19 cellular contexts compared by ENCODE assay signal in the genomic region with DNA sequence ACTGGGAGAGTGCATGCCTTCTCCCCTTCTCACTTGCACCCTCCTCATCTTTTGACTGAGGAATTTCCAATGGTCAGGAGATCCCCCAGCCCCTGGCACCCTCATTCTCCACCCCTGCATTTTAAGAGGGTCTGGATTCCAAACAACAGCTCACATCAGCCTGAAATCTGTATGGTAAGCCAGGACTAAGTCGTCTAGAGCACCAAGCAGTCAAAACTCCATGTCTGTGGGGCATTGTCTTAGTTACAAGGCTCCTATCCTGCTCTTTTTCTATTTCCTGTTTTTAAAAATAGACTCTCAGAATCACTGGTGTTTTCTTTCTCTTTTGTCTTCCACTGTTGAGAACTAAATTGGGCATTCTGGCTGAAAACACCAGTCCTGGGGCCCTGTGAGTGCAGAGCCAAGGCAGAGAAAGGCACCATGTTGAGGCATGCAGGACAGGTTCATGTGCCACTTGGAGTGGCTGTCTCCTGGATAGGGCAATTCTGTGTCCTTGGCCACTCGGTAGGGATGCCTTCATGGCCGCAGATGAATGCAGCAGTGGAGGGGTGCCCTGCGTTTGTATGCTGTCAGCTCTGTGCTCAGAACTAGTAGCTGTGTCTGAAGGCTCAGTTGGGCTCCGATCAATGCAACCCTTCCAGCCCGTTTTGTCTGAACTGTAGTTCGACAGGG.
DNase-seq lines count a peak whose midpoint lies in the region; ATAC-seq, FAIRE-seq and TF ChIP-seq lines count a peak whose summit lies in the region.
"Had no signal": no experiment of that assay in that cellular context is flagged by ENCODE, and none has a peak within 500 bp of the region (broad histone marks: within the 10 kb centered on the region; RNA-seq: fewer than 3 reads in every experiment).

No MANE protein-coding gene starts in this region.

- peak overlapping the region; percentile 85 for H2BK12ac ChIP-seq in H1 (ENCODE audit: low read depth, low read length)

- no peak overlapping the region; the same call in 1 of the 2 replicates for H2BK5ac ChIP-seq in H1 (ENCODE audit: low read depth, low read length)

- H3K79me1 ChIP-seq in H1 (ENCODE audit: low read depth, low read length): no peaks in the 10 kb centered on the region

- no peak for TF ChIP-seq POLR2A in H1 (IDR thresholded peaks at IDR 0.05; ENCODE audit: control extremely low read depth in 1 of 2, low read depth in 2 of 2, low read length in 2 of 2)

- H4K20me1 ChIP-seq in BLaER1: no peaks in the 10 kb centered on the region
- no peaks in the 10 kb centered on the region for H4K20me1 ChIP-seq in KMS-11 (ENCODE audit: insufficient read depth)
- no peaks in the 10 kb centered on the region for H4K20me1 ChIP-seq in H1 (replicated peaks in 1 of 2; ENCODE audit: control insufficient read depth in 1 of 2, insufficient read depth in 2 of 2, low read length in 2 of 2)

- H2BK20ac ChIP-seq in H1 (ENCODE audit: low read length): peak overlapping the region; percentile 23; the same call in 1 of the 2 replicates

- H3K23me2 ChIP-seq in H1 (ENCODE audit: low read depth, low read length): no peaks in the 10 kb centered on the region

- no peak overlapping the region for H2BK120ac ChIP-seq in H1 (replicated peaks; ENCODE audit: low read depth, low read length)

- no peak for TF ChIP-seq RAD21 in H1 (IDR thresholded peaks at IDR 0.05 in 1 of 2, conservative IDR thresholded peaks at IDR 0.05 in 1 of 2; ENCODE audit: low read depth in 2 of 2, low read length in 2 of 2)

- H3K79me2 ChIP-seq in KMS-11 (ENCODE audit: insufficient read depth, low read depth) (no peaks in the 10 kb centered on the region), H1 (ENCODE audit: control insufficient read depth in 1 of 2, insufficient read depth in 2 of 2, low read length in 2 of 2) (no peaks in the 10 kb centered on the region)

- H3K56ac ChIP-seq in H1 (replicated peaks; ENCODE audit: insufficient read length, low read depth, low read length): no peak overlapping the region

- H3K4me1 Mint-ChIP-seq in CD14-positive monocyte: peaks cover 4% of the 10 kb centered on the region

- H3K23ac ChIP-seq in H1 (ENCODE audit: insufficient read length): no peak overlapping the region

- FAIRE-seq in H1 (lab: Jason Lieb, UNC): no peak
- FAIRE-seq: D721Med, GM19239 had no signal

- H3K4me3 ChIP-seq in BLaER1 (no peak overlapping the region), KMS-11 (IDR thresholded peaks at IDR 0.05; ENCODE audit: insufficient read depth, low read depth, low read length) (no peak overlapping the region), H1 (ENCODE audit: extremely low read depth in 1 of 4, insufficient read depth in 2 of 4, low read depth in 3 of 4, low read length in 4 of 4) (no peak overlapping the region)
- H3K4me3 ChIP-seq: SK-N-MC had no signal

- no peaks in the 10 kb centered on the region for H3K36me3 Mint-ChIP-seq in CD14-positive monocyte

- POLR2A ChIA-PET in H1 (lab: Charles Lee; ENCODE audit: partially characterized antibody): no interaction called here

- no peak overlapping the region for H3K4ac ChIP-seq in H1 (replicated peaks; ENCODE audit: insufficient read length, low read depth, low read length)

- no peak overlapping the region for H3K4me3 Mint-ChIP-seq in CD14-positive monocyte

- TF ChIP-seq EP300 in H1 (IDR thresholded peaks at IDR 0.05; ENCODE audit: borderline replicate concordance in 1 of 2, low read depth in 2 of 2, low read length in 2 of 2): no peak

- H3K27ac Mint-ChIP-seq in CD14-positive monocyte: no peak overlapping the region

- no peak for TF ChIP-seq CTCF in KMS-11 (conservative IDR thresholded peaks at IDR 0.05; ENCODE audit: low read depth, low read length)
- TF ChIP-seq CTCF in H1 (IDR thresholded peaks at IDR 0.05; ENCODE audit: control extremely low read depth in 1 of 3, insufficient read depth in 1 of 3, low read depth in 1 of 3, low read length in 3 of 3): no peak
- no peak for TF ChIP-seq CTCF in CD14-positive monocyte (IDR thresholded peaks at IDR 0.05)

- 83% methylated on average over 7 of the region's 7 CpGs; no CpG with 5 or more reads in 1 of the 2 experiments for WGBS in H1 (ENCODE audit: extremely low coverage in 1 of 2, insufficient coverage in 1 of 2, insufficient read length in 1 of 2, insufficient replicate concordance in 2 of 2, low coverage in 1 of 2, low lambda C conversion rate in 2 of 2, missing lambda C conversion rate in 1 of 2), 2 experiments

- no peak overlapping the region; the same call in none of the 2 replicates for H2BK15ac ChIP-seq in H1 (ENCODE audit: low read length)

- H3K9me3 ChIP-seq in BLaER1 (no peaks in the 10 kb centered on the region), H1 (ENCODE audit: insufficient read depth in 2 of 2, low read depth in 1 of 2, low read length in 1 of 2) (no peaks in the 10 kb centered on the region)

- no peaks in the 10 kb centered on the region for H3K36me3 ChIP-seq in BLaER1
- no peaks in the 10 kb centered on the region for H3K36me3 ChIP-seq in KMS-11 (ENCODE audit: insufficient read depth)
- H3K36me3 ChIP-seq in H1 (ENCODE audit: control insufficient read depth in 2 of 4, insufficient read depth in 4 of 4, low read length in 3 of 4): no peaks in the 10 kb centered on the region

- H3K27ac ChIP-seq in BLaER1 (peak overlapping the region; percentile 47; the same call in 1 of the 2 replicates), KMS-11 (no peak overlapping the region), H1 (ENCODE audit: low read depth, low read length) (no peak overlapping the region)
- H3K27ac ChIP-seq: SK-N-MC had no signal

- H3K9ac ChIP-seq in BLaER1 (no peak overlapping the region), KMS-11 (no peak overlapping the region), H1 (replicated peaks in 1 of 4; ENCODE audit: extremely low read depth in 1 of 4, low read depth in 3 of 4, low read length in 3 of 4) (no peak overlapping the region)

- CTCF ChIA-PET in H1 (lab: Charles Lee; ENCODE audit: partially characterized antibody): no interaction called here

- peak overlapping the region; percentile 1; the same call in 1 of the 2 replicates for H2AFZ ChIP-seq in KMS-11 (ENCODE audit: low read depth)
- no peak overlapping the region for H2AFZ ChIP-seq in H1 (ENCODE audit: low read length)

- intact Hi-C loops in CD14-positive monocyte (cut with micrococcal nuclease) (no loop called here), Right ventricle myocardium inferior (cut with DNase I) (no loop called here)

- H4K8ac ChIP-seq in H1 (ENCODE audit: extremely low read depth, insufficient read depth, low read length): no peak overlapping the region

- H2AK5ac ChIP-seq in H1 (ENCODE audit: low read depth, low read length): no peak overlapping the region; the same call in 1 of the 2 replicates

- peaks cover 0 to 2% (median 0%) of the 10 kb centered on the region in 3 donors for H3K27me3 Mint-ChIP-seq in CD14-positive monocyte (ENCODE audit: low read depth in 3 of 3)

- peak overlapping the region; percentile 22 for H4K91ac ChIP-seq in H1 (replicated peaks; ENCODE audit: insufficient read length, low read length)

- H3K4me2 ChIP-seq in BLaER1 (peak overlapping the region; percentile 58), KMS-11 (no peak overlapping the region), H1 (ENCODE audit: insufficient read depth in 1 of 2, low read depth in 2 of 2, low read length in 2 of 2) (no peak overlapping the region)

- ATAC-seq in GM18502 (IDR thresholded peaks at IDR 0.05; ENCODE audit: poor library complexity, unreplicated experiment): peak; percentile 45
- ATAC-seq in Right ventricle myocardium inferior: no peak

- no peak for DNase-seq in H1 (ENCODE audit: low read depth in 1 of 2, low spot score in 2 of 2)
- no peak for DNase-seq in CD14-positive monocyte (ENCODE audit: low spot score)
- no peak for DNase-seq in stimulated activated CD8-positive, alpha-beta memory T cell treated with anti-CD3 and anti-CD28 coated beads, Interleukin-4, amount 100 ng/mL, for 48 hours
- DNase-seq in NAMALWA (ENCODE audit: low spot score): no peak
- DNase-seq in Right ventricle myocardium inferior (ENCODE audit: missing footprints): no peak
- DNase-seq: C1 segment of cervical spinal cord, DMS79, GOT3, NCI-H1436, NCI-H1930, NCI-H226, NCI-H524 treated with DMSO at 0.1 percent for 48 hours, SHP77 had no signal

- peaks cover 0 to 1% (median 0%) of the 10 kb centered on the region in 7 donors for H3K9me3 Mint-ChIP-seq in CD14-positive monocyte

- H3K4me1 ChIP-seq in BLaER1 (peaks cover 9% of the 10 kb centered on the region), KMS-11 (ENCODE audit: low read depth, poor library complexity, severe bottlenecking) (no peaks in the 10 kb centered on the region), H1 (replicated peaks in 1 of 4; ENCODE audit: control insufficient read depth in 3 of 4, insufficient read depth in 4 of 4, low read length in 3 of 4) (peaks cover 0 to 14% (median 10%) of the 10 kb centered on the region in 4 experiments; a peak in 5 of 7 replicates)

- peak overlapping the region; percentile 19; the same call in 1 of the 2 replicates for H3K18ac ChIP-seq in H1 (ENCODE audit: extremely low read depth, low read length)

- H3K14ac ChIP-seq in H1 (ENCODE audit: insufficient read length): no peak overlapping the region

- H4K5ac ChIP-seq in H1 (ENCODE audit: insufficient read length, low read depth, low read length): no peak overlapping the region

- no peaks in the 10 kb centered on the region for H3K27me3 ChIP-seq in BLaER1
- no peaks in the 10 kb centered on the region for H3K27me3 ChIP-seq in KMS-11 (ENCODE audit: insufficient read depth, low read depth)
- H3K27me3 ChIP-seq in H1 (replicated peaks in 1 of 4; ENCODE audit: control insufficient read depth in 3 of 4, extremely low read depth in 1 of 4, insufficient read depth in 3 of 4, low read length in 3 of 4): no peaks in the 10 kb centered on the region

TF ChIP-seq in H1, 55 proteins besides CTCF, POLR2A, EP300 and RAD21 (continues in another document):
- TF ChIP-seq RFX5 (IDR thresholded peaks at IDR 0.05; ENCODE audit: borderline replicate concordance, low read depth, low read length) (no peak), BCL11A (IDR thresholded peaks at IDR 0.05; ENCODE audit: low read depth in 2 of 2, low read length in 2 of 2) (no peak), HDAC2 (IDR thresholded peaks at IDR 0.05; ENCODE audit: borderline replicate concordance in 1 of 2, low read depth in 2 of 2, low read length in 2 of 2) (no peak), POLR2AphosphoS5 (IDR thresholded peaks at IDR 0.05; ENCODE audit: low read depth, low read length) (no peak), PHF8 (conservative IDR thresholded peaks at IDR 0.05; ENCODE audit: low read depth, low read length) (no peak)
- TF ChIP-seq, protein P1, sequence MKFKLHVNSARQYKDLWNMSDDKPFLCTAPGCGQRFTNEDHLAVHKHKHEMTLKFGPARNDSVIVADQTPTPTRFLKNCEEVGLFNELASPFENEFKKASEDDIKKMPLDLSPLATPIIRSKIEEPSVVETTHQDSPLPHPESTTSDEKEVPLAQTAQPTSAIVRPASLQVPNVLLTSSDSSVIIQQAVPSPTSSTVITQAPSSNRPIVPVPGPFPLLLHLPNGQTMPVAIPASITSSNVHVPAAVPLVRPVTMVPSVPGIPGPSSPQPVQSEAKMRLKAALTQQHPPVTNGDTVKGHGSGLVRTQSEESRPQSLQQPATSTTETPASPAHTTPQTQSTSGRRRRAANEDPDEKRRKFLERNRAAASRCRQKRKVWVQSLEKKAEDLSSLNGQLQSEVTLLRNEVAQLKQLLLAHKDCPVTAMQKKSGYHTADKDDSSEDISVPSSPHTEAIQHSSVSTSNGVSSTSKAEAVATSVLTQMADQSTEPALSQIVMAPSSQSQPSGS (IDR thresholded peaks at IDR 0.05; ENCODE audit: low read length): no peak
